Comparison of ENCODE assay signal across 13 cellular contexts in the genomic region with DNA sequence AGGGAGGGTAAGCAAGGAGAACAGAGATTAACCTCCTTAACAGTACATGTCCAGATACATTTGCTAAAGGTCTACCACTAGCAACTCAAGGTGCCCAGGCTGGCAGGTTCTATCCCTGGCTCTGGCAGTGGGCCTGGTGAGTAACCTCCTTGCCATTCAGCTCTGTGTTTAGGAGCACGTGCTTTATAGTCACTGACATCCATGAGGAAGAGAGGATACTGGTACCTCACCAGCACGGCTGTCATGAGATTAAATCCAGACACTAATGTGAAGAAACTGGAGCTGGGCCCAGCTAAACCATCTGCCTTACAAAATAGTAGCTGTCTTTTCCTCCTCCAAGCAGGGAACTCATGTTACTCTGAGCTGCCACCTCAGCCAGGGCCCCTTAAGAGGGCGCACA. TPM values are rescaled to one million over a fixed set of nuclear protein-coding genes. Genes with fewer than 3 reads are reported as not detected.
A peak's percentile ranks its signal among the peaks of the same experiment; 100 is the strongest.
DNase-seq lines count a peak whose midpoint lies in the region; ATAC-seq, FAIRE-seq and TF ChIP-seq lines count a peak whose summit lies in the region.
"Had no signal": no experiment of that assay in that cellular context is flagged by ENCODE, and none has a peak within 500 bp of the region (broad histone marks: within the 10 kb centered on the region; RNA-seq: fewer than 3 reads in every experiment).

No MANE protein-coding gene starts in this region.

- peaks cover 2% of the 10 kb centered on the region for H3K79me1 ChIP-seq in trophoblast cell (ENCODE audit: low read length)

- H3K27me3 ChIP-seq in BJ (ENCODE audit: control insufficient read depth, insufficient read depth, low read length) (no peaks in the 10 kb centered on the region), endothelial cell of umbilical vein (ENCODE audit: control insufficient read depth in 2 of 2, insufficient read depth in 2 of 2, low read length in 2 of 2) (no peaks in the 10 kb centered on the region), trophoblast cell (ENCODE audit: insufficient read depth, low read length) (no peaks in the 10 kb centered on the region), lower lobe of right lung (ENCODE audit: low read depth) (no peaks in the 10 kb centered on the region)

- no peak overlapping the region for H4K91ac ChIP-seq in trophoblast cell (ENCODE audit: low read depth, low read length)

- no peak for ATAC-seq in GM18498 (IDR thresholded peaks at IDR 0.05; ENCODE audit: unreplicated experiment)
- ATAC-seq in activated T-cell treated with anti-CD3 and anti-CD28 coated beads, Interleukin-2, amount 50 U/mL, for 72 hours (replicated peaks in 1 of 2), result no peak
- ATAC-seq in lower lobe of right lung, result no peak

- H3K9me3 Mint-ChIP-seq in activated T-cell treated with anti-CD3 and anti-CD28 coated beads, Interleukin-2, amount 50 U/mL, for 72 hours, result no peaks in the 10 kb centered on the region
- H3K9me3 Mint-ChIP-seq: CD4-positive, alpha-beta T cell had no signal

- no peak overlapping the region for H4K8ac ChIP-seq in trophoblast cell (ENCODE audit: low read depth, low read length)

- WGBS in trophoblast cell (ENCODE audit: extremely low coverage, insufficient coverage, insufficient read length), result no CpG with 5 or more reads among the region's 3 CpGs

- H2BK12ac ChIP-seq in trophoblast cell (ENCODE audit: low read length), result no peak overlapping the region

- H3K36me3 ChIP-seq in BJ (ENCODE audit: control insufficient read depth, insufficient read depth, low read length), result no peaks in the 10 kb centered on the region
- no peaks in the 10 kb centered on the region for H3K36me3 ChIP-seq in endothelial cell of umbilical vein (ENCODE audit: control insufficient read depth in 2 of 2, extremely low read depth in 1 of 2, insufficient read depth in 2 of 2, low read length in 2 of 2)
- H3K36me3 ChIP-seq in trophoblast cell (ENCODE audit: control insufficient read depth in 1 of 2, insufficient read depth in 2 of 2, low read length in 2 of 2), result no peaks in the 10 kb centered on the region
- no peaks in the 10 kb centered on the region for H3K36me3 ChIP-seq in lower lobe of right lung
- H3K36me3 ChIP-seq: WERI-Rb-1 had no signal

- H2BK5ac ChIP-seq in trophoblast cell (ENCODE audit: low read depth, low read length, poor library complexity), result no peak overlapping the region

- TF ChIP-seq POLR2A in endothelial cell of umbilical vein (IDR thresholded peaks at IDR 0.05; ENCODE audit: low read depth, low read length), result no peak

- H3K4me2 ChIP-seq in endothelial cell of umbilical vein (ENCODE audit: insufficient read depth, low read length), result peak overlapping the region; percentile 44
- no peak overlapping the region for H3K4me2 ChIP-seq in trophoblast cell (ENCODE audit: low read length)

- peak; percentile 76 for FAIRE-seq in endothelial cell of umbilical vein (lab: Jason Lieb, UNC)

- peaks cover 10% of the 10 kb centered on the region for H3K27me3 Mint-ChIP-seq in activated T-cell treated with anti-CD3 and anti-CD28 coated beads, Interleukin-2, amount 50 U/mL, for 72 hours (ENCODE audit: low read depth)
- H3K27me3 Mint-ChIP-seq: CD4-positive, alpha-beta T cell had no signal

- H3K9me1 ChIP-seq in endothelial cell of umbilical vein (replicated peaks; ENCODE audit: control insufficient read depth, extremely low read depth, insufficient read depth, low read length), result no peaks in the 10 kb centered on the region

- no TSS peak for BruUV-seq in endothelial cell of umbilical vein (replicated peaks; lab: Mats Ljungman, UMichigan)

- H3K4me1 ChIP-seq in endothelial cell of umbilical vein (ENCODE audit: control insufficient read depth, extremely low read depth, insufficient read depth, low read length) (peaks cover 37% of the 10 kb centered on the region), trophoblast cell (ENCODE audit: control insufficient read depth in 1 of 2, insufficient read depth in 2 of 2, low read length in 2 of 2) (no peaks in the 10 kb centered on the region), lower lobe of right lung (no peaks in the 10 kb centered on the region)

- H3K4me3 ChIP-seq in BJ (ENCODE audit: low read depth, low read length), result no peak overlapping the region
- no peak overlapping the region for H3K4me3 ChIP-seq in endothelial cell of umbilical vein (replicated peaks in 1 of 3; ENCODE audit: insufficient read depth in 1 of 3, low read depth in 1 of 3, low read length in 3 of 3)
- no peak overlapping the region for H3K4me3 ChIP-seq in trophoblast cell (ENCODE audit: low read depth, low read length)
- no peak overlapping the region for H3K4me3 ChIP-seq in lower lobe of right lung

- H3K4me1 Mint-ChIP-seq in activated T-cell treated with anti-CD3 and anti-CD28 coated beads, Interleukin-2, amount 50 U/mL, for 72 hours (ENCODE audit: low read depth), result peaks cover 22% of the 10 kb centered on the region

- H3K36me3 Mint-ChIP-seq in activated T-cell treated with anti-CD3 and anti-CD28 coated beads, Interleukin-2, amount 50 U/mL, for 72 hours (ENCODE audit: insufficient read depth in 2 of 2), result peaks cover 0 to 2% of the 10 kb centered on the region in 2 donors

- H3K9me3 ChIP-seq in endothelial cell of umbilical vein (replicated peaks; ENCODE audit: control insufficient read depth, insufficient read depth, low read length), result no peaks in the 10 kb centered on the region
- no peaks in the 10 kb centered on the region for H3K9me3 ChIP-seq in trophoblast cell (ENCODE audit: insufficient read depth, low read depth, low read length)
- H3K9me3 ChIP-seq in lower lobe of right lung, result no peaks in the 10 kb centered on the region

- no peak overlapping the region for H3K23ac ChIP-seq in trophoblast cell (ENCODE audit: low read length)

- intact Hi-C loops in endothelial cell of umbilical vein (cut with micrococcal nuclease), result loop anchor here (1.0 to 5.0 kb wide), 6 partner anchors 19 to 1392 kb away; a partner anchor contains a TSS
- intact Hi-C loops in lower lobe of right lung (cut with DNase I), result no loop called here

- H3K79me2 ChIP-seq in endothelial cell of umbilical vein (ENCODE audit: control insufficient read depth, insufficient read depth, low read length) (peaks cover 9% of the 10 kb centered on the region), trophoblast cell (ENCODE audit: control insufficient read depth, insufficient read depth, low read length, poor library complexity) (peaks cover 2% of the 10 kb centered on the region)

- no peak overlapping the region for H4K12ac ChIP-seq in trophoblast cell (ENCODE audit: low read depth, low read length)

- H3K9ac ChIP-seq in endothelial cell of umbilical vein (replicated peaks; ENCODE audit: extremely low read depth, insufficient read depth, low read length), result peak overlapping the region; percentile 39
- no peak overlapping the region for H3K9ac ChIP-seq in trophoblast cell (ENCODE audit: low read length)

- peak overlapping the region; percentile 78 for H3K27ac ChIP-seq in endothelial cell of umbilical vein (ENCODE audit: insufficient read depth, low read depth, low read length)
- H3K27ac ChIP-seq in trophoblast cell (ENCODE audit: low read depth, low read length), result no peak overlapping the region
- H3K27ac ChIP-seq in lower lobe of right lung, result no peak overlapping the region
- H3K27ac ChIP-seq: WERI-Rb-1 had no signal

- CTCF ChIA-PET in BJ (lab: Yijun Ruan, JAX) (interaction anchor here (1.0 kb wide), 1 partner anchor 70 kb away, joined by 4 read pairs; no protein-coding TSS in a partner anchor), endothelial cell of umbilical vein (lab: Charles Lee) (no interaction called here)

- no peak for TF ChIP-seq CTCF in BJ (IDR thresholded peaks at IDR 0.05; ENCODE audit: insufficient read depth, low read depth, low read length)
- TF ChIP-seq CTCF in endothelial cell of umbilical vein (IDR thresholded peaks at IDR 0.05; ENCODE audit: extremely low read depth in 1 of 2, insufficient read depth in 1 of 2, low read depth in 1 of 2, low read length in 2 of 2), result no peak
- no peak for TF ChIP-seq CTCF in lower lobe of right lung (IDR thresholded peaks at IDR 0.05)

- no peak overlapping the region for H3K14ac ChIP-seq in trophoblast cell (ENCODE audit: low read length)

- dilution Hi-C loops in endothelial cell of umbilical vein (cut with MboI; ENCODE audit: extremely low pct_ligation_motif_present, low sequenced_read_pairs), result no loop called here

- H2AFZ ChIP-seq in endothelial cell of umbilical vein (ENCODE audit: low read depth, low read length) (no peak overlapping the region), trophoblast cell (ENCODE audit: insufficient read depth, low read length, poor library complexity) (no peak overlapping the region)

- POLR2A ChIA-PET in BJ (lab: Charles Lee), result no interaction called here
- POLR2A ChIA-PET in endothelial cell of umbilical vein (lab: Charles Lee), result no interaction called here

- H3K18ac ChIP-seq in trophoblast cell (ENCODE audit: low read length), result no peak overlapping the region

- H2BK120ac ChIP-seq in trophoblast cell (ENCODE audit: insufficient read depth, low read length, poor library complexity), result no peak overlapping the region

- no peak overlapping the region for H3K27ac Mint-ChIP-seq in activated T-cell treated with anti-CD3 and anti-CD28 coated beads, Interleukin-2, amount 50 U/mL, for 72 hours
- H3K27ac Mint-ChIP-seq: CD4-positive, alpha-beta T cell; endodermal cell had no signal

- H2AK5ac ChIP-seq in trophoblast cell (ENCODE audit: low read length), result no peak overlapping the region

- no peaks in the 10 kb centered on the region for H4K20me1 ChIP-seq in endothelial cell of umbilical vein (replicated peaks; ENCODE audit: control insufficient read depth, extremely low read depth, insufficient read depth, low read length)

- no peak overlapping the region for H3K4me3 Mint-ChIP-seq in activated T-cell treated with anti-CD3 and anti-CD28 coated beads, Interleukin-2, amount 50 U/mL, for 72 hours
- H3K4me3 Mint-ChIP-seq: CD4-positive, alpha-beta T cell; endodermal cell had no signal

- H3K4ac ChIP-seq in trophoblast cell (ENCODE audit: low read depth, low read length), result no peak overlapping the region

- peak; percentile 19 for DNase-seq in BJ (ENCODE audit: low read depth)
- DNase-seq in LoVo (ENCODE audit: low spot score), result peak; percentile 1
- peak; percentile 60 for DNase-seq in endothelial cell of umbilical vein (ENCODE audit: low read depth, low spot score)
- DNase-seq in trophoblast cell, result peak; percentile 5 to 44
- no peak for DNase-seq in activated T-cell treated with anti-CD3 and anti-CD28 coated beads, Interleukin-2, amount 50 U/mL, for 72 hours
- DNase-seq in lower lobe of right lung, result no peak
- DNase-seq in stimulated activated CD4-positive, alpha-beta T cell treated with anti-CD3 and anti-CD28 coated beads, Interleukin-4, amount 100 ng/mL, for 24 hours, result no peak
- DNase-seq: CD4-positive, alpha-beta T cell; endodermal cell; NCI-H510A; stimulated activated CD8-positive, alpha-beta memory T cell treated with anti-CD3 and anti-CD28 coated beads, Interleukin-4, amount 100 ng/mL, for 48 hours; WERI-Rb-1 had no signal

RNA-seq across cellular contexts. Expression of a gene that starts 45.3 kb away (rescaled TPM):
- 1.9 and 3.2 TPM in 2 replicates for polyA plus RNA-seq in BJ (2011; rRNA removed)
- 3.2 and 5.7 TPM in 2 replicates for polyA minus RNA-seq in BJ (2011; rRNA and poly(A)+ RNA removed)
- 5.1 and 7.2 TPM in 2 replicates for total RNA-seq in endothelial cell of umbilical vein
- polyA plus RNA-seq in endothelial cell of umbilical vein, result 1.9 and 4.0 TPM in 2 replicates
- 2.7 and 3.9 TPM in 2 replicates for polyA plus RNA-seq in endothelial cell of umbilical vein (2011; cell fraction: cytosol; rRNA removed)
- polyA plus RNA-seq in endothelial cell of umbilical vein (2011; cell fraction: nucleus; rRNA removed), result 3.8 and 4.3 TPM in 2 replicates
- 3.9 and 5.1 TPM in 2 replicates for polyA plus RNA-seq in endothelial cell of umbilical vein (2012)
- polyA minus RNA-seq in endothelial cell of umbilical vein, result 6.5 and 8.4 TPM in 2 replicates
- polyA minus RNA-seq in endothelial cell of umbilical vein (2011; cell fraction: cytosol; rRNA and poly(A)+ RNA removed), result 1.7 TPM
- 6.8 and 10.7 TPM in 2 replicates for polyA minus RNA-seq in endothelial cell of umbilical vein (2011; cell fraction: nucleus; rRNA and poly(A)+ RNA removed)
- polyA plus RNA-seq in trophoblast cell (2013), result 2.2 TPM in 2 replicates
- 1 to 10 TPM; 2.4 to 3.1 TPM for total RNA-seq in activated T-cell treated with anti-CD3 and anti-CD28 coated beads, Interleukin-2, amount 50 U/mL, for 72 hours
- 4.5 TPM for total RNA-seq in lower lobe of right lung

RNA-seq across cellular contexts. Expression of a gene that starts 53.5 kb away (rescaled TPM):
- polyA plus RNA-seq in BJ (2011; rRNA removed) (5.8 and 8.7 TPM in 2 replicates), endothelial cell of umbilical vein (3.7 and 4.9 TPM in 2 replicates)
- polyA minus RNA-seq in BJ (2011; rRNA and poly(A)+ RNA removed), result 5.7 and 7.3 TPM in 2 replicates
- total RNA-seq in endothelial cell of umbilical vein (5.3 and 6.5 TPM in 2 replicates), lower lobe of right lung (7.9 TPM)
- 6.5 and 6.9 TPM in 2 replicates for polyA plus RNA-seq in endothelial cell of umbilical vein (2011; cell fraction: cytosol; rRNA removed)
- 7.9 and 10.0 TPM in 2 replicates for polyA plus RNA-seq in endothelial cell of umbilical vein (2011; cell fraction: nucleus; rRNA removed)
- polyA plus RNA-seq in endothelial cell of umbilical vein (2012), result 7.1 and 8.7 TPM in 2 replicates
- polyA minus RNA-seq in endothelial cell of umbilical vein, result 12.4 and 13.1 TPM in 2 replicates
- polyA minus RNA-seq in endothelial cell of umbilical vein (2011; cell fraction: cytosol; rRNA and poly(A)+ RNA removed), result 0.31 TPM
- 2.1 and 2.7 TPM in 2 replicates for polyA minus RNA-seq in endothelial cell of umbilical vein (2011; cell fraction: nucleus; rRNA and poly(A)+ RNA removed)
- polyA plus RNA-seq in trophoblast cell (2013), result 2.4 and 2.8 TPM in 2 replicates
- total RNA-seq in activated T-cell treated with anti-CD3 and anti-CD28 coated beads, Interleukin-2, amount 50 U/mL, for 72 hours, result 1 to 10 TPM in 1 of 2 donors, under 1 TPM in 1; 0.60 to 1.4 TPM

Comparison
In these comparisons a context has a peak if more than half of its experiments do, and no peak if none do; other contexts are left out.
1. DNase-seq: peak in BJ (single experiment), LoVo (single experiment), endothelial cell of umbilical vein (single experiment) and trophoblast cell (2 of 2); none in activated T-cell treated with anti-CD3 and anti-CD28 coated beads, Interleukin-2, amount 50 U/mL, for 72 hours (0 of 2), lower lobe of right lung (single experiment) and stimulated activated CD4-positive, alpha-beta T cell treated with anti-CD3 and anti-CD28 coated beads, Interleukin-4, amount 100 ng/mL, for 24 hours (single experiment).